Comparison of ENCODE assay signal across 8 cellular contexts in genomic region chr18:908631-909621, GRCh38.
A peak's percentile ranks its signal among the peaks of the same experiment; 100 is the strongest.
DNase-seq lines count a peak whose midpoint lies in the region; ATAC-seq and TF ChIP-seq lines count a peak whose summit lies in the region.

No MANE protein-coding gene starts in this region.

- TF ChIP-seq CTCF in parathyroid adenoma (IDR thresholded peaks at IDR 0.05), result no peak

- H3K4me3 ChIP-seq in parathyroid adenoma (ENCODE audit: low read depth, low read length), result peak overlapping the region; percentile 57

- peaks cover 2% of the 10 kb centered on the region for H3K36me3 Mint-ChIP-seq in effector memory CD8-positive, alpha-beta T cell (ENCODE audit: insufficient read depth)

- no peaks in the 10 kb centered on the region for H3K79me2 ChIP-seq in parathyroid adenoma

- H3K4me2 ChIP-seq in parathyroid adenoma (ENCODE audit: low read length), result peak overlapping the region; percentile 83

- peaks cover 5% of the 10 kb centered on the region for H3K4me1 ChIP-seq in parathyroid adenoma

- peak overlapping the region; percentile 59 to 79 for H3K4me3 Mint-ChIP-seq in effector memory CD8-positive, alpha-beta T cell

- peak overlapping the region; percentile 46 for H2AFZ ChIP-seq in parathyroid adenoma

- DNase-seq in DMS79 treated with DMSO at 0.1 percent for 48 hours (lab: John Stamatoyannopoulos, UW) (peak; percentile 68), NCI-H2029 treated with DMSO at 0.1 percent for 48 hours (lab: John Stamatoyannopoulos, UW) (peak; percentile 81)
- no peak for DNase-seq in effector memory CD8-positive, alpha-beta T cell

- no peak for ATAC-seq in effector memory CD8-positive, alpha-beta T cell (replicated peaks)
- ATAC-seq in GM21526 (IDR thresholded peaks at IDR 0.05; ENCODE audit: low FRiP score, unreplicated experiment) (no peak), HG03571 (IDR thresholded peaks at IDR 0.05; ENCODE audit: unreplicated experiment) (no peak), GM19023 (IDR thresholded peaks at IDR 0.05; ENCODE audit: unreplicated experiment) (no peak), GM21723 (IDR thresholded peaks at IDR 0.05; ENCODE audit: unreplicated experiment) (no peak)

- H3K27ac ChIP-seq in parathyroid adenoma, result no peak overlapping the region

- H3K36me3 ChIP-seq in parathyroid adenoma (ENCODE audit: control insufficient read depth, insufficient read depth, low read length), result no peaks in the 10 kb centered on the region

- peaks cover 0 to 10% of the 10 kb centered on the region in 2 donors for H3K9me3 Mint-ChIP-seq in effector memory CD8-positive, alpha-beta T cell

- H3K27ac Mint-ChIP-seq in effector memory CD8-positive, alpha-beta T cell, result no peak overlapping the region

- H3K9me3 ChIP-seq in parathyroid adenoma (ENCODE audit: control insufficient read depth, low read length), result no peaks in the 10 kb centered on the region

- H3K27me3 Mint-ChIP-seq in effector memory CD8-positive, alpha-beta T cell, result peaks cover 67 to 69% of the 10 kb centered on the region in 2 donors

- H3K4me1 Mint-ChIP-seq in effector memory CD8-positive, alpha-beta T cell (ENCODE audit: low read depth in 2 of 2), result peaks cover 6 to 16% of the 10 kb centered on the region in 2 donors

- peaks cover 20% of the 10 kb centered on the region for H3K27me3 ChIP-seq in parathyroid adenoma (ENCODE audit: control insufficient read depth, insufficient read depth, low read length)

- H3K9ac ChIP-seq in parathyroid adenoma, result no peak overlapping the region

Comparison
In these comparisons a context has a peak if more than half of its experiments do, and no peak if none do; other contexts are left out.
1. DNase-seq: peak in DMS79 treated with DMSO at 0.1 percent for 48 hours (single experiment) and NCI-H2029 treated with DMSO at 0.1 percent for 48 hours (single experiment); none in effector memory CD8-positive, alpha-beta T cell (0 of 3).